ENCODE assay signal across 11 cellular contexts in the genomic region with DNA sequence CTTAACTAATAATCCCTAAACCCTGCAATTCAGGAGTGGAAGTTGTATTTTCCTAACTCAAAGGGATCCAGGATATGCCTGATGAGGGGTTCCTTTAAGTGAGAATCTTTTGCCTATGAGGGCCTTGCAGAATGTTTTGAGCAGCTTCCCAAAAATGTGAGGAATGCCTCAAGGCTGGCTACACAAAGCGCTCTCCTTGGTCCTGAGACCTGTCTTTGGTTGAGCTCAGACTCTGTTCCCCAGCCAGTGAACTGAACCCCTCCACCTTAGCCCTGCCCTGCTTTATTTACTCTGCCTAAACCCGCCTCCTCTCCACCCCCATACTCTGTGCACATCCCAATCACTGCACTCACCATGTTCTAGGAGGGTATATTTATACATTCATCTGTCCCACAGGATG.
DNase-seq lines count a peak whose midpoint lies in the region; ATAC-seq and TF ChIP-seq lines count a peak whose summit lies in the region.
"Had no signal": no experiment of that assay in that cellular context is flagged by ENCODE, and none has a peak within 500 bp of the region (broad histone marks: within the 10 kb centered on the region; RNA-seq: fewer than 3 reads in every experiment).

No MANE protein-coding gene starts in this region.

- ATAC-seq in HG03457 (IDR thresholded peaks at IDR 0.05; ENCODE audit: unreplicated experiment): no peak
- ATAC-seq: stimulated activated naive B cell treated with anti-CD40 and anti-IgM and Interleukin-4, amounts not matched to agents 10 μg/mL and 1 μg/mL and 100 μg/mL, for 72 hours had no signal

- DNase-seq in ELF-1 (ENCODE audit: low read depth, low spot score) (peak; percentile 66), MG63 (peak; percentile 23), cardiac fibroblast (ENCODE audit: low read depth in 2 of 2) (peak; percentile 77 to 82), lung microvascular endothelial cell (ENCODE audit: low read depth in 2 of 2) (peak; percentile 10 to 46), coronary artery (ENCODE audit: low spot score) (no peak), GOT3 (lab: John Stamatoyannopoulos, UW) (no peak), T-helper 2 cell (no peak)
- DNase-seq: NCI-H526 treated with DMSO at 0.1 percent for 48 hours; spleen; stimulated activated naive B cell treated with anti-CD40 and anti-IgM and Interleukin-4, amounts not matched to agents 10 μg/mL and 1 μg/mL and 100 μg/mL, for 72 hours had no signal

- no peak overlapping the region for H3K4me3 ChIP-seq in MG63
- H3K4me3 ChIP-seq in cardiac fibroblast (replicated peaks in 1 of 2; ENCODE audit: low read depth in 2 of 2, low read length in 2 of 2): no peak overlapping the region
- H3K4me3 ChIP-seq in coronary artery: no peak overlapping the region
- H3K4me3 ChIP-seq: spleen had no signal

- no peaks in the 10 kb centered on the region for H3K36me3 ChIP-seq in MG63
- H3K36me3 ChIP-seq: spleen had no signal

- TF ChIP-seq CTCF in cardiac fibroblast (IDR thresholded peaks at IDR 0.05; ENCODE audit: low read depth, low read length): no peak
- TF ChIP-seq CTCF in coronary artery (IDR thresholded peaks at IDR 0.05): no peak

- H3K27ac ChIP-seq in coronary artery: no peak overlapping the region
- H3K27ac ChIP-seq: spleen had no signal

- no peaks in the 10 kb centered on the region for H3K9me3 ChIP-seq in MG63
- H3K9me3 ChIP-seq: spleen had no signal

- no peaks in the 10 kb centered on the region for H3K27me3 ChIP-seq in MG63
- H3K27me3 ChIP-seq: spleen had no signal

Comparison
In these comparisons a context has a peak if more than half of its experiments do, and no peak if none do; other contexts are left out.
1. DNase-seq: peak in ELF-1 (single experiment), MG63 (single experiment), cardiac fibroblast (2 of 2) and lung microvascular endothelial cell (2 of 2); none in coronary artery (single experiment), GOT3 (single experiment) and T-helper 2 cell (0 of 5).